Comparison of ENCODE assay signal across 3 cellular contexts in genomic region chr19:14161305-14161704, GRCh38.
TF ChIP-seq lines count a peak whose summit lies in the region.

No MANE protein-coding gene starts in this region.

TF ChIP-seq in SK-N-SH, 30 proteins besides CTCF, POLR2A, EP300 and RAD21 (continues in another document):
- TF ChIP-seq RCOR1 (IDR thresholded peaks at IDR 0.05; ENCODE audit: low read length) (no peak), FOXM1 (IDR thresholded peaks at IDR 0.05; ENCODE audit: low read depth) (no peak), GATA2 (CRISPR knock-in tag; IDR thresholded peaks at IDR 0.05) (no peak), SMC3 (IDR thresholded peaks at IDR 0.05; ENCODE audit: low read depth, low read length) (no peak), MXI1 (IDR thresholded peaks at IDR 0.05; ENCODE audit: low read depth, low read length) (no peak), GABPA (IDR thresholded peaks at IDR 0.05; ENCODE audit: low read depth) (no peak), RFX5 (IDR thresholded peaks at IDR 0.05; ENCODE audit: low read length) (no peak), MAX (IDR thresholded peaks at IDR 0.05; ENCODE audit: low read depth) (no peak), SIN3A (IDR thresholded peaks at IDR 0.05; ENCODE audit: borderline replicate concordance, low read depth, low read length) (no peak), NRF1 (IDR thresholded peaks at IDR 0.05; ENCODE audit: low read depth, low read length) (no peak), ELF1 (IDR thresholded peaks at IDR 0.05) (no peak), FOXJ3 (CRISPR knock-in tag; IDR thresholded peaks at IDR 0.05) (no peak), TAF1 (IDR thresholded peaks at IDR 0.05; ENCODE audit: borderline replicate concordance, low read depth, low read length) (no peak), ZBTB33 (IDR thresholded peaks at IDR 0.05; ENCODE audit: borderline replicate concordance, low read depth) (no peak), TCF12 (IDR thresholded peaks at IDR 0.05) (no peak), USF1 (IDR thresholded peaks at IDR 0.05; ENCODE audit: borderline replicate concordance, low read depth) (no peak), JUND (IDR thresholded peaks at IDR 0.05) (no peak)

TF ChIP-seq in SK-N-SH treated with all-trans-retinoic acid at 6 μM for 48 hours, 23 proteins besides CTCF, POLR2A, EP300 and RAD21:
- TF ChIP-seq BACH2 (CRISPR knock-in tag; IDR thresholded peaks at IDR 0.05; ENCODE audit: borderline replicate concordance) (no peak), ZNF565 (CRISPR knock-in tag; conservative IDR thresholded peaks at IDR 0.05; ENCODE audit: low read depth) (no peak)

TF ChIP-seq in K562, 482 proteins besides CTCF, POLR2A, EP300 and RAD21:
- TF ChIP-seq ZBTB12 (CRISPR knock-in tag; IDR thresholded peaks at IDR 0.05) (no peak), RBM22 (IDR thresholded peaks at IDR 0.05; ENCODE audit: low read depth, low read length, poor library complexity, severe bottlenecking) (peak; percentile 43), ZNF354B (CRISPR knock-in tag; IDR thresholded peaks at IDR 0.05) (no peak), ZNF584 (CRISPR knock-in tag; IDR thresholded peaks at IDR 0.05; ENCODE audit: low read depth) (no peak), POLR2G (IDR thresholded peaks at IDR 0.05; ENCODE audit: low read depth, low read length) (peak; percentile 71), ZNF23 (CRISPR knock-in tag; IDR thresholded peaks at IDR 0.05) (no peak)
